ENCODE assay signal across 23 cellular contexts in genomic region chr12:2261708-2262107, GRCh38.
"Had no signal": no experiment of that assay in that cellular context is flagged by ENCODE, and none has a peak within 500 bp of the region (broad histone marks: within the 10 kb centered on the region; RNA-seq: fewer than 3 reads in every experiment).

No MANE protein-coding gene starts in this region.

- H3K9me3 ChIP-seq: MG63, SK-N-SH had no signal

- ATAC-seq: T-cell had no signal

- H3K9ac ChIP-seq: SK-N-SH had no signal

- H3K4me3 ChIP-seq: MG63 had no signal

- DNase-seq: Karpas-422, KG1, MG63, NCI-H1092, NCI-H1105 treated with DMSO at 0.1 percent for 48 hours, NCI-H1417 treated with DMSO at 0.1 percent for 48 hours, NCI-H146, NCI-H1694 treated with DMSO at 0.1 percent for 48 hours, NCI-H1930, NCI-H2081, NCI-H2107, NCI-H226, NCI-H446, NCI-H510A, NCI-H524 treated with DMSO at 0.1 percent for 48 hours, NCI-H774, RPMI8226, SHP77, SK-N-SH, SW 1271, T-cell had no signal

- H3K27ac ChIP-seq: HL-60 had no signal

- H3K36me3 ChIP-seq: MG63 had no signal

- H3K4me2 ChIP-seq: SK-N-SH had no signal

- FAIRE-seq: RCC 7860 had no signal

- H3K27me3 ChIP-seq: MG63 had no signal
